6 cellular contexts compared by ENCODE assay signal in genomic region chr19:35986664-35987570, GRCh38. TPM values are rescaled to one million over a fixed set of nuclear protein-coding genes. Genes with fewer than 3 reads are reported as not detected.
DNase-seq lines count a peak whose midpoint lies in the region; ATAC-seq and TF ChIP-seq lines count a peak whose summit lies in the region.

No MANE protein-coding gene starts in this region.

- no peak overlapping the region for H3K27ac ChIP-seq in left ventricle myocardium inferior (replicated peaks)

- H3K27ac Mint-ChIP-seq in type B pancreatic cell: no peak overlapping the region

- H3K36me3 Mint-ChIP-seq in type B pancreatic cell: no peaks in the 10 kb centered on the region

- H3K27me3 ChIP-seq in left ventricle myocardium inferior (ENCODE audit: low read depth): peaks cover 66% of the 10 kb centered on the region

- no peaks in the 10 kb centered on the region for H3K9me3 ChIP-seq in left ventricle myocardium inferior (replicated peaks)

- H3K4me3 Mint-ChIP-seq in type B pancreatic cell: peak overlapping the region; percentile 89

- peaks cover 5% of the 10 kb centered on the region for H3K9me3 Mint-ChIP-seq in type B pancreatic cell

- no peaks in the 10 kb centered on the region for H3K4me1 Mint-ChIP-seq in type B pancreatic cell (ENCODE audit: unreplicated experiment)

- DNase-seq in activated CD8-positive, alpha-beta memory T cell treated with anti-CD3 and anti-CD28 coated beads for 24 hours: peak; percentile 69
- DNase-seq in activated CD8-positive, alpha-beta memory T cell treated with anti-CD3 and anti-CD28 coated beads, Interleukin-2, amount 50 U/mL, for 4 hours: no peak
- DNase-seq in SW480 (ENCODE audit: low spot score) (peak; percentile 37), left ventricle myocardium inferior (peak; percentile 50), type B pancreatic cell (ENCODE audit: extremely low spot score, unreplicated experiment) (no peak)

- H3K36me3 ChIP-seq in left ventricle myocardium inferior: no peaks in the 10 kb centered on the region

- peaks cover 72% of the 10 kb centered on the region for H3K27me3 Mint-ChIP-seq in type B pancreatic cell

- no peak for ATAC-seq in GM21390 (IDR thresholded peaks at IDR 0.05; ENCODE audit: unreplicated experiment)

- peak overlapping the region; percentile 52 for H3K4me3 ChIP-seq in left ventricle myocardium inferior

- H3K4me1 ChIP-seq in left ventricle myocardium inferior: peaks cover 11% of the 10 kb centered on the region

- intact Hi-C loops in left ventricle myocardium inferior (cut with micrococcal nuclease): no loop called here

- TF ChIP-seq CTCF in left ventricle myocardium inferior (IDR thresholded peaks at IDR 0.05; ENCODE audit: borderline replicate concordance) (no peak), type B pancreatic cell (conservative IDR thresholded peaks at IDR 0.05) (no peak)

RNA-seq across cellular contexts. Expression of gene SDHAF1, which starts 8.1 kb away (rescaled TPM):
- total RNA-seq in left ventricle myocardium inferior (10.3 TPM), type B pancreatic cell (ENCODE audit: low replicate concordance) (16.1 and 17.3 TPM in 2 replicates)

RNA-seq across cellular contexts. Expression of gene SYNE4, which starts 21.7 kb away (rescaled TPM):
- 0.58 TPM for total RNA-seq in left ventricle myocardium inferior
- total RNA-seq in type B pancreatic cell (ENCODE audit: low replicate concordance): 8.7 and 14.5 TPM in 2 replicates

RNA-seq across cellular contexts. Expression of gene ALKBH6, which starts 27.1 kb away (rescaled TPM):
- 11.8 TPM for total RNA-seq in left ventricle myocardium inferior
- 17.8 and 24.8 TPM in 2 replicates for total RNA-seq in type B pancreatic cell (ENCODE audit: low replicate concordance)

RNA-seq across cellular contexts. Expression of gene CLIP3, which starts 45.8 kb away (rescaled TPM):
- 5.4 TPM for total RNA-seq in left ventricle myocardium inferior
- 5.6 and 51.1 TPM in 2 replicates for total RNA-seq in type B pancreatic cell (ENCODE audit: low replicate concordance)

RNA-seq across cellular contexts. Expression of gene LRFN3, which starts 50.7 kb away (rescaled TPM):
- total RNA-seq in left ventricle myocardium inferior (7.1 TPM), type B pancreatic cell (ENCODE audit: low replicate concordance) (17.3 and 22.6 TPM in 2 replicates)

Comparison
In these comparisons a context has a peak if more than half of its experiments do, and no peak if none do; other contexts are left out.
1. DNase-seq: peak in activated CD8-positive, alpha-beta memory T cell treated with anti-CD3 and anti-CD28 coated beads for 24 hours (single experiment), SW480 (single experiment) and left ventricle myocardium inferior (single experiment); none in activated CD8-positive, alpha-beta memory T cell treated with anti-CD3 and anti-CD28 coated beads, Interleukin-2, amount 50 U/mL, for 4 hours (single experiment) and type B pancreatic cell (single experiment).